ENCODE assay signal across 9 cellular contexts in genomic region chr1:8463144-8463927, GRCh38.
DNase-seq lines count a peak whose midpoint lies in the region; ATAC-seq and TF ChIP-seq lines count a peak whose summit lies in the region.
"Had no signal": no experiment of that assay in that cellular context is flagged by ENCODE, and none has a peak within 500 bp of the region (broad histone marks: within the 10 kb centered on the region; RNA-seq: fewer than 3 reads in every experiment).

No MANE protein-coding gene starts in this region.

- peaks cover 35% of the 10 kb centered on the region for H3K4me1 ChIP-seq in psoas muscle

- peak overlapping the region; percentile 77 for H3K27ac Mint-ChIP-seq in activated naive CD4-positive, alpha-beta T cell treated with anti-CD3 and anti-CD28 coated beads, Interleukin-2, amount 50 U/mL, for 24 hours

- peak; percentile 11 to 39 (median 28) for ATAC-seq in psoas muscle
- no peak for ATAC-seq in GM21360 (IDR thresholded peaks at IDR 0.05; ENCODE audit: unreplicated experiment)
- ATAC-seq in HG03039 (IDR thresholded peaks at IDR 0.05; ENCODE audit: unreplicated experiment) = no peak
- no peak for ATAC-seq in GM18873 (IDR thresholded peaks at IDR 0.05; ENCODE audit: low FRiP score, unreplicated experiment)

- H3K4me1 Mint-ChIP-seq in activated naive CD4-positive, alpha-beta T cell treated with anti-CD3 and anti-CD28 coated beads, Interleukin-2, amount 50 U/mL, for 24 hours = peaks cover 67% of the 10 kb centered on the region

- H3K36me3 ChIP-seq in psoas muscle (ENCODE audit: insufficient read depth in 1 of 2, low read depth in 1 of 2) = peaks cover 0 to 11% of the 10 kb centered on the region in 2 donors

- intact Hi-C loops in psoas muscle (cut with DNase I) = loop anchor here in 1 of 2 donors (10.0 kb wide), 1 partner anchor 211 kb away; no protein-coding TSS in a partner anchor

- no peaks in the 10 kb centered on the region for H3K27me3 Mint-ChIP-seq in activated naive CD4-positive, alpha-beta T cell treated with anti-CD3 and anti-CD28 coated beads, Interleukin-2, amount 50 U/mL, for 24 hours
- H3K27me3 Mint-ChIP-seq: central memory CD8-positive, alpha-beta T cell had no signal

- DNase-seq in activated naive CD4-positive, alpha-beta T cell treated with anti-CD3 and anti-CD28 coated beads, Interleukin-2, amount 50 U/mL, for 16 hours = no peak
- peak; percentile 65 for DNase-seq in globus pallidus (ENCODE audit: low spot score)
- no peak for DNase-seq in psoas muscle

- TF ChIP-seq CTCF in VCaP (conservative IDR thresholded peaks at IDR 0.05) = no peak
- TF ChIP-seq CTCF in psoas muscle (IDR thresholded peaks at IDR 0.05) = no peak

- peak overlapping the region; percentile 6 for H3K4me3 ChIP-seq in psoas muscle

- H3K9me3 ChIP-seq in psoas muscle = no peaks in the 10 kb centered on the region

- peaks cover 7% of the 10 kb centered on the region for H3K36me3 Mint-ChIP-seq in activated naive CD4-positive, alpha-beta T cell treated with anti-CD3 and anti-CD28 coated beads, Interleukin-2, amount 50 U/mL, for 24 hours

- WGBS in psoas muscle, 3 donors = 29 to 40% (median 32%) methylated on average over 8 of the region's 8 CpGs

- no peaks in the 10 kb centered on the region for H3K27me3 ChIP-seq in psoas muscle (ENCODE audit: insufficient read depth in 3 of 3, low read length in 2 of 3)

- H3K27ac ChIP-seq in VCaP (peak overlapping the region; percentile 95), psoas muscle (peak overlapping the region; percentile 76)

- no peaks in the 10 kb centered on the region for H3K9me3 Mint-ChIP-seq in activated naive CD4-positive, alpha-beta T cell treated with anti-CD3 and anti-CD28 coated beads, Interleukin-2, amount 50 U/mL, for 24 hours
- H3K9me3 Mint-ChIP-seq: central memory CD8-positive, alpha-beta T cell had no signal

- no peak overlapping the region for H3K4me3 Mint-ChIP-seq in activated naive CD4-positive, alpha-beta T cell treated with anti-CD3 and anti-CD28 coated beads, Interleukin-2, amount 50 U/mL, for 24 hours
- H3K4me3 Mint-ChIP-seq: central memory CD8-positive, alpha-beta T cell had no signal

Comparison
In these comparisons a context has a peak if more than half of its experiments do, and no peak if none do; other contexts are left out.
1. ATAC-seq: peak in psoas muscle (4 of 4); none in GM21360 (single experiment), HG03039 (single experiment) and GM18873 (single experiment).